In the genomic region with DNA sequence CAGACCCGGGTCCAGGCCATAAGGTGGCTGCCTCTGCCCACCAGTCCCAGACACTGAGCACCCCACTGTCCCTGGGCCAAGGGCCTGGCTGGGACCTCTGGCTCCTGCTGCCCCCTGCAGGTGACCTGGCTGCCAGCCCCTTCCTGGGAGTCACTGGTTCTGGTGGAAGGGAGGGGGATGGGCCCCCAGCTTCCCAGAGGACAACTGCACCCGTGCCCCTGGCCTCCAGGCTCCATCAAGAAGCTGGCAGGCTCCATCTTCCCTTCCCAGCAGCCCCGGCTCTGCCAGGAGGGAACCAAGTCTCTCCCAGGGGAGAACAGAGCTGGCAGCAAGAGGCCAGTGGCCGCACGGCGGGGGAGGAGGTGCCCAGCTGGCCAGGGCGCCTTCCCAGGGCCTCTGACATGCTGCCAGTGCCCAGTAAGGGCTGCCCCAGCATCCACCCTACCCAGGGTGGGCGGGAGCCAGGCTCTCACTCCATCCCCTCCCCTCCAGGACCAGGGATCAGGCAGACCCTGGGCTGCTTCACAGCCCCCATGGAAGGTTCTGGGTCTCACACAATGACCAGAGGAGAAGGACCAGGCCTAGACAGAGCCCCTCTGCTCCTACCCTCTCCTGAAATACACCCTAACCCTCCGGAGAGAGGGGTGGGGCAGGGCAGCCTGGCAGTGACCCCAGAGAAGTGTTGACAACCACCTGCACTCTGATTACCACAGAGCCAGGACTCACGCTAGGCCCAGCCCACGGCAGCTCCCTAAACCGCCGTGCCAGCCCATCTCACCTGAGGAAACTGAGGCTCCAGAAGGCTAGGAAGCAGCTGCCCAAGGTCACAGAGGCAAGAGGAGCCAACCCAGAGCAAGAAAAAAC, we compare ENCODE assay signal across 8 cellular contexts. TPM values are rescaled to one million over a fixed set of nuclear protein-coding genes. Genes with fewer than 3 reads are reported as not detected.
A peak's percentile ranks its signal among the peaks of the same experiment; 100 is the strongest.
DNase-seq lines count a peak whose midpoint lies in the region; ATAC-seq and TF ChIP-seq lines count a peak whose summit lies in the region.

No MANE protein-coding gene starts in this region.

- H3K27me3 ChIP-seq in ascending aorta (no peaks in the 10 kb centered on the region), stomach smooth muscle (ENCODE audit: control insufficient read depth in 1 of 2, insufficient read depth in 2 of 2, low read length in 2 of 2) (no peaks in the 10 kb centered on the region)

- H3K4me3 Mint-ChIP-seq in activated T-cell treated with anti-CD3 and anti-CD28 coated beads, Interleukin-2, amount 50 U/mL, for 24 hours: peak overlapping the region; percentile 23

- H3K4me1 ChIP-seq in ascending aorta (peaks cover 24 to 44% of the 10 kb centered on the region in 2 donors), stomach smooth muscle (ENCODE audit: control insufficient read depth, insufficient read depth, low read length) (peaks cover 74% of the 10 kb centered on the region)

- H3K36me3 ChIP-seq in ascending aorta: peaks cover 9 to 14% of the 10 kb centered on the region in 2 donors
- peaks cover 8 to 11% of the 10 kb centered on the region in 2 donors for H3K36me3 ChIP-seq in stomach smooth muscle (ENCODE audit: control insufficient read depth in 2 of 2, insufficient read depth in 2 of 2, low read length in 2 of 2)

- DNase-seq in activated T-cell treated with anti-CD3 and anti-CD28 coated beads, Interleukin-2, amount 50 U/mL, for 24 hours: no peak
- DNase-seq in activated T-cell treated with anti-CD3 and anti-CD28 coated beads, Interleukin-2, amount 50 U/mL, for 48 hours: no peak
- peak; percentile 23 to 84 for DNase-seq in ascending aorta (ENCODE audit: low spot score in 2 of 2)
- peak in 42 of 51 donors; percentile 13 to 80 (median 60) for DNase-seq in hypothalamus (lab: John Stamatoyannopoulos, UW)
- DNase-seq in cerebellum (ENCODE audit: low spot score): no peak
- no peak for DNase-seq in stimulated activated CD4-positive, alpha-beta T cell treated with anti-CD3 and anti-CD28 coated beads, Interleukin-4, amount 100 ng/mL, for 24 hours

- peaks cover 42% of the 10 kb centered on the region for H3K4me1 Mint-ChIP-seq in activated T-cell treated with anti-CD3 and anti-CD28 coated beads, Interleukin-2, amount 50 U/mL, for 24 hours (ENCODE audit: low read depth)

- H3K9ac ChIP-seq in stomach smooth muscle (ENCODE audit: low read length in 2 of 2): peak overlapping the region; percentile 29 to 55

- no peaks in the 10 kb centered on the region for H3K9me3 Mint-ChIP-seq in activated T-cell treated with anti-CD3 and anti-CD28 coated beads, Interleukin-2, amount 50 U/mL, for 24 hours

- peaks cover 70% of the 10 kb centered on the region for H3K36me3 Mint-ChIP-seq in activated T-cell treated with anti-CD3 and anti-CD28 coated beads, Interleukin-2, amount 50 U/mL, for 24 hours (ENCODE audit: low read depth)

- TF ChIP-seq CTCF in ascending aorta (IDR thresholded peaks at IDR 0.05): peak; percentile 31 to 48 (median 36)

- H3K27ac Mint-ChIP-seq in activated T-cell treated with anti-CD3 and anti-CD28 coated beads, Interleukin-2, amount 50 U/mL, for 24 hours: peak overlapping the region; percentile 79

- ATAC-seq in GM18520 (IDR thresholded peaks at IDR 0.05; ENCODE audit: unreplicated experiment): no peak

- H3K27ac ChIP-seq in ascending aorta (peak overlapping the region; percentile 64 to 71), stomach smooth muscle (ENCODE audit: low read length) (peak overlapping the region; percentile 53)

- peak overlapping the region; percentile 40 to 95 for H3K4me3 ChIP-seq in ascending aorta
- peak overlapping the region in 1 of 2 donors; percentile 52 for H3K4me3 ChIP-seq in stomach smooth muscle (ENCODE audit: low read length in 2 of 2)

- intact Hi-C loops in ascending aorta (cut with DNase I): no loop called here

- H3K27me3 Mint-ChIP-seq in activated T-cell treated with anti-CD3 and anti-CD28 coated beads, Interleukin-2, amount 50 U/mL, for 24 hours: no peaks in the 10 kb centered on the region

- H3K9me3 ChIP-seq in ascending aorta: no peaks in the 10 kb centered on the region
- no peaks in the 10 kb centered on the region for H3K9me3 ChIP-seq in stomach smooth muscle (ENCODE audit: control insufficient read depth in 2 of 2, low read length in 2 of 2)

RNA-seq across cellular contexts. Expression of gene CLUH, which starts 3.6 kb away (rescaled TPM):
- 58.1 TPM for total RNA-seq in ascending aorta
- 30.2 TPM for total RNA-seq in cerebellum

RNA-seq across cellular contexts. Expression of gene CCDC92B, which starts 41.5 kb away (rescaled TPM):
- total RNA-seq in ascending aorta: not detected
- total RNA-seq in cerebellum: 1.2 TPM

Comparison
In these comparisons a context has a peak if more than half of its experiments do, and no peak if none do; other contexts are left out.
1. DNase-seq: peak in ascending aorta (2 of 2) and hypothalamus (42 of 51); none in activated T-cell treated with anti-CD3 and anti-CD28 coated beads, Interleukin-2, amount 50 U/mL, for 24 hours (single experiment), activated T-cell treated with anti-CD3 and anti-CD28 coated beads, Interleukin-2, amount 50 U/mL, for 48 hours (0 of 2), cerebellum (single experiment) and stimulated activated CD4-positive, alpha-beta T cell treated with anti-CD3 and anti-CD28 coated beads, Interleukin-4, amount 100 ng/mL, for 24 hours (single experiment).